19 cellular contexts compared by ENCODE assay signal in the genomic region with DNA sequence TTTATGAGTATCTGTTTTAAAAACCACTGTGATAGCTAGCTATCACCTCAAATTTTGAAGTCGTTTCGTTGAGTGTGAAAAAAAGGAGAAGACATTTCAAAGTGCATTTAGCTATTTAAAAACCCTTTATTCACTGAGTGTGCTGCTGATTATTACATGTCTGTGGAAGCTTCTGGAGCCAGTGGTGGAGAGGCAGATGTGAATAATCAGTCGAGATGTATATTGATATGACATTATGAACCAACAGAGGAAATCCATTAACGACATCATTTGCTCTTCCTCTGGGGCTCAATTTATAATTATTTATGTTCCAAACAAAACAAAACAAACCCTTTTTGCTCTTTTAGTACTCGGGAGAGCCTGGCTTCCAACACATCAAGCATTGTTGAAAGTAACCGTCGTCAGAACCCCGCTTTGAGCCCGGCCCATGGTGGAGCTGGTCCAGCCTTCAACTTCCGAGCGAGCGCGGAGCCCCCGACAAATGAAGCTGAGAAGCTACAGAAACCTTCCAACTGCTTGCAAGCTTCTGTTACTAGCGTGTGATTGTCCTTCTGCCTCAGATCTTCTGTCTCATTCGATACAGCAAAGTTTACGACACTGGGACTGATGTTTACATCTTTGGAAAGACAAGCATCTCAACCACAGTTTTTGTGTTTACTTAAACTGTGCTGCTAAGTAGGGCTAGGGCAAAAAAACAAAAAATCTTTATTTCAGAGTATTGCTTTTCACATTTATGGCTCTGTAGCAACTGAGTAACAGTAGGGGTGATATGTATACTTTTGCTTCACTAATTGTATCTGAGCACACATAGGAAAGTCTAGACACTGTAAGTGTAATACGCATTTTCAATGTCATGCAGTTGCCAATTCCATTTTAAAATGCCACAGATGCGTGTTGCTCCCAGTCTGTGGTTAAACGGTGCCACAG.
A peak's percentile ranks its signal among the peaks of the same experiment; 100 is the strongest.
DNase-seq lines count a peak whose midpoint lies in the region; ATAC-seq and TF ChIP-seq lines count a peak whose summit lies in the region.
"Had no signal": no experiment of that assay in that cellular context is flagged by ENCODE, and none has a peak within 500 bp of the region (broad histone marks: within the 10 kb centered on the region; RNA-seq: fewer than 3 reads in every experiment).

No MANE protein-coding gene starts in this region.

- H3K4me3 ChIP-seq in upper lobe of left lung: peak overlapping the region in 2 of 4 donors; percentile 8 to 21
- H3K4me3 ChIP-seq: skin epidermis had no signal

- H3K4me3 Mint-ChIP-seq in nephron: peak overlapping the region in 2 of 3 experiments; percentile 38 to 47
- H3K4me3 Mint-ChIP-seq: activated CD4-positive, alpha-beta T cell treated with anti-CD3 and anti-CD28 coated beads, Interleukin-2, amount 10 ng/mL, durations not matched to agents 7 days and 5 days; immature natural killer cell; natural killer cell had no signal

- H3K27me3 Mint-ChIP-seq in nephron (ENCODE audit: low read depth): no peaks in the 10 kb centered on the region

- H3K4me1 Mint-ChIP-seq in nephron: peaks cover 55% of the 10 kb centered on the region
- H3K4me1 Mint-ChIP-seq: immature natural killer cell, natural killer cell had no signal

- TF ChIP-seq POLR2A in upper lobe of left lung (IDR thresholded peaks at IDR 0.05): no peak

- no peak for TF ChIP-seq EP300 in upper lobe of left lung (IDR thresholded peaks at IDR 0.05)

- TF ChIP-seq CTCF in nephron (IDR thresholded peaks at IDR 0.05; ENCODE audit: unreplicated experiment in 3 of 3): no peak
- TF ChIP-seq CTCF in upper lobe of left lung (IDR thresholded peaks at IDR 0.05): no peak
- TF ChIP-seq CTCF in foreskin keratinocyte (conservative IDR thresholded peaks at IDR 0.05): no peak

- peaks cover 40% of the 10 kb centered on the region for H3K36me3 Mint-ChIP-seq in nephron (ENCODE audit: low read depth)
- H3K36me3 Mint-ChIP-seq: immature natural killer cell, natural killer cell had no signal

- no peaks in the 10 kb centered on the region for H3K27me3 ChIP-seq in upper lobe of left lung
- H3K27me3 ChIP-seq in foreskin keratinocyte: no peaks in the 10 kb centered on the region
- H3K27me3 ChIP-seq: heart right ventricle had no signal

- peaks cover 3% of the 10 kb centered on the region for H3K9me3 Mint-ChIP-seq in nephron
- H3K9me3 Mint-ChIP-seq: activated CD4-positive, alpha-beta T cell treated with anti-CD3 and anti-CD28 coated beads, Interleukin-2, amount 10 ng/mL, durations not matched to agents 7 days and 5 days; immature natural killer cell; natural killer cell had no signal

- H3K9me3 ChIP-seq in upper lobe of left lung: no peaks in the 10 kb centered on the region
- H3K9me3 ChIP-seq: heart right ventricle had no signal

- H3K36me3 ChIP-seq in upper lobe of left lung: no peaks in the 10 kb centered on the region

- peak overlapping the region; percentile 58 to 88 (median 82) for H3K27ac Mint-ChIP-seq in nephron
- H3K27ac Mint-ChIP-seq: activated CD4-positive, alpha-beta T cell treated with anti-CD3 and anti-CD28 coated beads, Interleukin-2, amount 10 ng/mL, durations not matched to agents 7 days and 5 days; immature natural killer cell; natural killer cell had no signal

- peak overlapping the region in 3 of 4 donors; percentile 41 to 65 (median 57) for H3K27ac ChIP-seq in upper lobe of left lung
- no peak overlapping the region for H3K27ac ChIP-seq in foreskin keratinocyte
- H3K27ac ChIP-seq: heart right ventricle, skin epidermis had no signal

- 59 to 73% methylated on average over 15 to 20 of the region's 20 CpGs for WGBS in upper lobe of left lung, 2 donors

- peaks cover 0 to 17% (median 8%) of the 10 kb centered on the region in 4 donors for H3K4me1 ChIP-seq in upper lobe of left lung
- peaks cover 17% of the 10 kb centered on the region for H3K4me1 ChIP-seq in foreskin keratinocyte

- peak; percentile 45 for DNase-seq in globus pallidus (ENCODE audit: low spot score)
- no peak for DNase-seq in upper lobe of left lung
- DNase-seq in foreskin keratinocyte: no peak
- DNase-seq: activated CD4-positive, alpha-beta T cell treated with anti-CD3 and anti-CD28 coated beads, Interleukin-2, amount 10 ng/mL, durations not matched to agents 7 days and 5 days; activated gamma-delta T cell; heart right ventricle; immature natural killer cell; natural killer cell; NCI-H1105 treated with DMSO at 0.1 percent for 48 hours; NCI-H2107; NCI-H524 treated with DMSO at 0.1 percent for 48 hours; RPMI8226; stimulated activated CD4-positive, alpha-beta T cell treated with anti-CD3 and anti-CD28 coated beads, Interleukin-4, amount 100 ng/mL, for 1 hour had no signal

- ATAC-seq in SK-N-SH treated with all-trans-retinoic acid at 6 μM for 48 hours (no peak; the same call in 2 of the 3 replicates), upper lobe of left lung (ENCODE audit: low FRiP score in 2 of 2) (no peak), HG02885 (IDR thresholded peaks at IDR 0.05; ENCODE audit: poor library complexity, unreplicated experiment) (no peak), GM21825 (IDR thresholded peaks at IDR 0.05; ENCODE audit: unreplicated experiment) (no peak), foreskin keratinocyte (no peak)
- ATAC-seq: esophagus mucosa, heart right ventricle, natural killer cell had no signal

TF ChIP-seq in SK-N-SH treated with all-trans-retinoic acid at 6 μM for 48 hours, 23 proteins besides CTCF, POLR2A, EP300 and RAD21:
- no peak for TF ChIP-seq ISL1 (CRISPR knock-in tag; IDR thresholded peaks at IDR 0.05)
- TF ChIP-seq, protein P1, sequence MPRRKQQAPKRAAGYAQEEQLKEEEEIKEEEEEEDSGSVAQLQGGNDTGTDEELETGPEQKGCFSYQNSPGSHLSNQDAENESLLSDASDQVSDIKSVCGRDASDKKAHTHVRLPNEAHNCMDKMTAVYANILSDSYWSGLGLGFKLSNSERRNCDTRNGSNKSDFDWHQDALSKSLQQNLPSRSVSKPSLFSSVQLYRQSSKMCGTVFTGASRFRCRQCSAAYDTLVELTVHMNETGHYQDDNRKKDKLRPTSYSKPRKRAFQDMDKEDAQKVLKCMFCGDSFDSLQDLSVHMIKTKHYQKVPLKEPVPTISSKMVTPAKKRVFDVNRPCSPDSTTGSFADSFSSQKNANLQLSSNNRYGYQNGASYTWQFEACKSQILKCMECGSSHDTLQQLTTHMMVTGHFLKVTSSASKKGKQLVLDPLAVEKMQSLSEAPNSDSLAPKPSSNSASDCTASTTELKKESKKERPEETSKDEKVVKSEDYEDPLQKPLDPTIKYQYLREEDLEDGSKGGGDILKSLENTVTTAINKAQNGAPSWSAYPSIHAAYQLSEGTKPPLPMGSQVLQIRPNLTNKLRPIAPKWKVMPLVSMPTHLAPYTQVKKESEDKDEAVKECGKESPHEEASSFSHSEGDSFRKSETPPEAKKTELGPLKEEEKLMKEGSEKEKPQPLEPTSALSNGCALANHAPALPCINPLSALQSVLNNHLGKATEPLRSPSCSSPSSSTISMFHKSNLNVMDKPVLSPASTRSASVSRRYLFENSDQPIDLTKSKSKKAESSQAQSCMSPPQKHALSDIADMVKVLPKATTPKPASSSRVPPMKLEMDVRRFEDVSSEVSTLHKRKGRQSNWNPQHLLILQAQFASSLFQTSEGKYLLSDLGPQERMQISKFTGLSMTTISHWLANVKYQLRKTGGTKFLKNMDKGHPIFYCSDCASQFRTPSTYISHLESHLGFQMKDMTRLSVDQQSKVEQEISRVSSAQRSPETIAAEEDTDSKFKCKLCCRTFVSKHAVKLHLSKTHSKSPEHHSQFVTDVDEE (CRISPR knock-in tag; IDR thresholded peaks at IDR 0.05): peak; percentile 38; the same call in 1 of the 2 replicates
- TF ChIP-seq ZFP30 (CRISPR knock-in tag; IDR thresholded peaks at IDR 0.05): no peak
- peak; percentile 85 for TF ChIP-seq TCF4 (CRISPR knock-in tag; IDR thresholded peaks at IDR 0.05; ENCODE audit: borderline replicate concordance)
